In the genomic region with DNA sequence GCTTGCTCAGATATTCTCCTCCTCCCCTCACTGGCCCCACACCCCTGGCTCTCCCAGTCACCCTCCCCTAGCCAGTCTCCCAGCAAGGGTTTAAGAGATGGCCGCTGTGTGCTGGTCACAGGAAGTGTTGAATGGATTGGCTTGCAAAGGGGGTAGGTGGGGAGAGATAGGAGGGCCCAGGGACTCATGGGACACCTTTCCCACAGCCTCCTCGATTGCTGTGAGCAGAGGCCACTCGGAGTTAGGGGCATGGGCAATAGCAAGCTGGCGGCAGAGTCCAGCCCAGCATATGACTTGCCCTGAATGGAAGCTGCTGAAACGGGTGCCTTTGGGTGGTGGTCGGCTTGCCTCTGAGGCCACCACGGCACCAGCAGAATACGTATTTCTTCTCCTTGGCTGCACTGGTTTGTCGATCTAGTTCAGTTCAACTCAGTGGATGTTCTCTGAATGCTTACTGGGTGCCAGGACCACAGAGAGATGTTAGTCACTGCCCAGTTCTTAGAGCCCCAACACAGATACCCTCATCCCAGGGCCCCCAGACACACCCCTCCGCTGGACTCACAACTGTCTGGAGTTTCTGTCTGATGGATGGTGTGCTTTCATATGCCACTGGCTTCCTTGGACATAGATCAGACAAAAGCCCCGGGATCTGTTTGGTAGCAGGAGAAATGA, we compare ENCODE assay signal across 1 cellular context.
TF ChIP-seq lines count a peak whose summit lies in the region.

No MANE protein-coding gene starts in this region.

TF ChIP-seq in HepG2, 621 proteins besides CTCF, POLR2A, EP300 and RAD21 (continued from another document and continues in another):
- TF ChIP-seq, protein P1, sequence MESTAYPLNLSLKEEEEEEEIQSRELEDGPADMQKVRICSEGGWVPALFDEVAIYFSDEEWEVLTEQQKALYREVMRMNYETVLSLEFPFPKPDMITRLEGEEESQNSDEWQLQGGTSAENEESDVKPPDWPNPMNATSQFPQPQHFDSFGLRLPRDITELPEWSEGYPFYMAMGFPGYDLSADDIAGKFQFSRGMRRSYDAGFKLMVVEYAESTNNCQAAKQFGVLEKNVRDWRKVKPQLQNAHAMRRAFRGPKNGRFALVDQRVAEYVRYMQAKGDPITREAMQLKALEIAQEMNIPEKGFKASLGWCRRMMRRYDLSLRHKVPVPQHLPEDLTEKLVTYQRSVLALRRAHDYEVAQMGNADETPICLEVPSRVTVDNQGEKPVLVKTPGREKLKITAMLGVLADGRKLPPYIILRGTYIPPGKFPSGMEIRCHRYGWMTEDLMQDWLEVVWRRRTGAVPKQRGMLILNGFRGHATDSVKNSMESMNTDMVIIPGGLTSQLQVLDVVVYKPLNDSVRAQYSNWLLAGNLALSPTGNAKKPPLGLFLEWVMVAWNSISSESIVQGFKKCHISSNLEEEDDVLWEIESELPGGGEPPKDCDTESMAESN (CRISPR knock-in tag; conservative IDR thresholded peaks at IDR 0.05) = peak; percentile 44; the same call in 1 of the 2 replicates
- no peak for TF ChIP-seq ZNF251 (CRISPR knock-in tag; IDR thresholded peaks at IDR 0.05)
- TF ChIP-seq RFX3 (CRISPR knock-in tag; IDR thresholded peaks at IDR 0.05) = no peak
- no peak for TF ChIP-seq DNMT3B (CRISPR knock-in tag; conservative IDR thresholded peaks at IDR 0.05)
- TF ChIP-seq ZNF7 (CRISPR knock-in tag; IDR thresholded peaks at IDR 0.05) = peak; percentile 31; the same call in 1 of the 2 replicates
- TF ChIP-seq PRPF4 (IDR thresholded peaks at IDR 0.05; ENCODE audit: low read depth, low read length, poor library complexity, severe bottlenecking) = no peak
- TF ChIP-seq EZH2 (conservative IDR thresholded peaks at IDR 0.05; ENCODE audit: low read depth, low read length) = peak; percentile 57; the same call in 1 of the 2 replicates
- TF ChIP-seq CBX2 (IDR thresholded peaks at IDR 0.05; ENCODE audit: low read depth, low read length) = no peak
- no peak for TF ChIP-seq CBX2 (CRISPR knock-in tag; IDR thresholded peaks at IDR 0.05; ENCODE audit: low read depth)
- no peak for TF ChIP-seq NFKBIZ (CRISPR knock-in tag; IDR thresholded peaks at IDR 0.05)
- TF ChIP-seq, protein P2, sequence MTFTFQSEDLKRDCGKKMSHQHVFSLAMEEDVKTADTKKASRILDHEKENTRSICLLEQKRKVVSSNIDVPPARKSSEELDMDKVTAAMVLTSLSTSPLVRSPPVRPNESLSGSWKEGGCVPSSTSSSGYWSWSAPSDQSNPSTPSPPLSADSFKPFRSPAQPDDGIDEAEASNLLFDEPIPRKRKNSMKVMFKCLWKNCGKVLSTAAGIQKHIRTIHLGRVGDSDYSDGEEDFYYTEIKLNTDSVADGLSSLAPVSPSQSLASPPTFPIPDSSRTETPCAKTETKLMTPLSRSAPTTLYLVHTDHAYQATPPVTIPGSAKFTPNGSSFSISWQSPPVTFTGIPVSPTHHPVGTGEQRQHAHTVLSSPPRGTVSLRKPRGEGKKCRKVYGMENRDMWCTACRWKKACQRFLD (CRISPR knock-in tag; IDR thresholded peaks at IDR 0.05; ENCODE audit: borderline replicate concordance) = 0 out of 2 replicates have a peak, but pooled peaks have one; percentile 33
- no peak for TF ChIP-seq DMAP1 (CRISPR knock-in tag; IDR thresholded peaks at IDR 0.05)
- no peak for TF ChIP-seq FOXC1 (CRISPR knock-in tag; IDR thresholded peaks at IDR 0.05; ENCODE audit: borderline replicate concordance)
- TF ChIP-seq CCDC6 (CRISPR knock-in tag; IDR thresholded peaks at IDR 0.05) = no peak
- TF ChIP-seq, protein P3, sequence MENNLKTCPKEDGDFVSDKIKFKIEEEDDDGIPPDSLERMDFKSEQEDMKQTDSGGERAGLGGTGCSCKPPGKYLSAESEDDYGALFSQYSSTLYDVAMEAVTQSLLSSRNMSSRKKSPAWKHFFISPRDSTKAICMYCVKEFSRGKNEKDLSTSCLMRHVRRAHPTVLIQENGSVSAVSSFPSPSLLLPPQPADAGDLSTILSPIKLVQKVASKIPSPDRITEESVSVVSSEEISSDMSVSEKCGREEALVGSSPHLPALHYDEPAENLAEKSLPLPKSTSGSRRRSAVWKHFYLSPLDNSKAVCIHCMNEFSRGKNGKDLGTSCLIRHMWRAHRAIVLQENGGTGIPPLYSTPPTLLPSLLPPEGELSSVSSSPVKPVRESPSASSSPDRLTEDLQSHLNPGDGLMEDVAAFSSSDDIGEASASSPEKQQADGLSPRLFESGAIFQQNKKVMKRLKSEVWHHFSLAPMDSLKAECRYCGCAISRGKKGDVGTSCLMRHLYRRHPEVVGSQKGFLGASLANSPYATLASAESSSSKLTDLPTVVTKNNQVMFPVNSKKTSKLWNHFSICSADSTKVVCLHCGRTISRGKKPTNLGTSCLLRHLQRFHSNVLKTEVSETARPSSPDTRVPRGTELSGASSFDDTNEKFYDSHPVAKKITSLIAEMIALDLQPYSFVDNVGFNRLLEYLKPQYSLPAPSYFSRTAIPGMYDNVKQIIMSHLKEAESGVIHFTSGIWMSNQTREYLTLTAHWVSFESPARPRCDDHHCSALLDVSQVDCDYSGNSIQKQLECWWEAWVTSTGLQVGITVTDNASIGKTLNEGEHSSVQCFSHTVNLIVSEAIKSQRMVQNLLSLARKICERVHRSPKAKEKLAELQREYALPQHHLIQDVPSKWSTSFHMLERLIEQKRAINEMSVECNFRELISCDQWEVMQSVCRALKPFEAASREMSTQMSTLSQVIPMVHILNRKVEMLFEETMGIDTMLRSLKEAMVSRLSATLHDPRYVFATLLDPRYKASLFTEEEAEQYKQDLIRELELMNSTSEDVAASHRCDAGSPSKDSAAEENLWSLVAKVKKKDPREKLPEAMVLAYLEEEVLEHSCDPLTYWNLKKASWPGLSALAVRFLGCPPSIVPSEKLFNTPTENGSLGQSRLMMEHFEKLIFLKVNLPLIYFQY (CRISPR knock-in tag; IDR thresholded peaks at IDR 0.05; ENCODE audit: borderline replicate concordance) = no peak
- TF ChIP-seq, protein P4, sequence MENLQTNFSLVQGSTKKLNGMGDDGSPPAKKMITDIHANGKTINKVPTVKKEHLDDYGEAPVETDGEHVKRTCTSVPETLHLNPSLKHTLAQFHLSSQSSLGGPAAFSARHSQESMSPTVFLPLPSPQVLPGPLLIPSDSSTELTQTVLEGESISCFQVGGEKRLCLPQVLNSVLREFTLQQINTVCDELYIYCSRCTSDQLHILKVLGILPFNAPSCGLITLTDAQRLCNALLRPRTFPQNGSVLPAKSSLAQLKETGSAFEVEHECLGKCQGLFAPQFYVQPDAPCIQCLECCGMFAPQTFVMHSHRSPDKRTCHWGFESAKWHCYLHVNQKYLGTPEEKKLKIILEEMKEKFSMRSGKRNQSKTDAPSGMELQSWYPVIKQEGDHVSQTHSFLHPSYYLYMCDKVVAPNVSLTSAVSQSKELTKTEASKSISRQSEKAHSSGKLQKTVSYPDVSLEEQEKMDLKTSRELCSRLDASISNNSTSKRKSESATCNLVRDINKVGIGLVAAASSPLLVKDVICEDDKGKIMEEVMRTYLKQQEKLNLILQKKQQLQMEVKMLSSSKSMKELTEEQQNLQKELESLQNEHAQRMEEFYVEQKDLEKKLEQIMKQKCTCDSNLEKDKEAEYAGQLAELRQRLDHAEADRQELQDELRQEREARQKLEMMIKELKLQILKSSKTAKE (CRISPR knock-in tag; IDR thresholded peaks at IDR 0.05; ENCODE audit: borderline replicate concordance) = no peak
- TF ChIP-seq ZNF138 (CRISPR knock-in tag; IDR thresholded peaks at IDR 0.05; ENCODE audit: low read depth) = no peak
- no peak for TF ChIP-seq NFYB (CRISPR knock-in tag; IDR thresholded peaks at IDR 0.05)
- TF ChIP-seq, protein P5, sequence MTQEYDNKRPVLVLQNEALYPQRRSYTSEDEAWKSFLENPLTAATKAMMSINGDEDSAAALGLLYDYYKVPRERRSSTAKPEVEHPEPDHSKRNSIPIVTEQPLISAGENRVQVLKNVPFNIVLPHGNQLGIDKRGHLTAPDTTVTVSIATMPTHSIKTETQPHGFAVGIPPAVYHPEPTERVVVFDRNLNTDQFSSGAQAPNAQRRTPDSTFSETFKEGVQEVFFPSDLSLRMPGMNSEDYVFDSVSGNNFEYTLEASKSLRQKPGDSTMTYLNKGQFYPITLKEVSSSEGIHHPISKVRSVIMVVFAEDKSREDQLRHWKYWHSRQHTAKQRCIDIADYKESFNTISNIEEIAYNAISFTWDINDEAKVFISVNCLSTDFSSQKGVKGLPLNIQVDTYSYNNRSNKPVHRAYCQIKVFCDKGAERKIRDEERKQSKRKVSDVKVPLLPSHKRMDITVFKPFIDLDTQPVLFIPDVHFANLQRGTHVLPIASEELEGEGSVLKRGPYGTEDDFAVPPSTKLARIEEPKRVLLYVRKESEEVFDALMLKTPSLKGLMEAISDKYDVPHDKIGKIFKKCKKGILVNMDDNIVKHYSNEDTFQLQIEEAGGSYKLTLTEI (CRISPR knock-in tag; conservative IDR thresholded peaks at IDR 0.05) = no peak
- TF ChIP-seq ZMYM3 (CRISPR knock-in tag; IDR thresholded peaks at IDR 0.05) = no peak
- TF ChIP-seq CHCHD3 (CRISPR knock-in tag; IDR thresholded peaks at IDR 0.05) = 0 out of 2 replicates have a peak, but pooled peaks have one; percentile 23
- TF ChIP-seq SIX4 (CRISPR knock-in tag; IDR thresholded peaks at IDR 0.05) = no peak
- TF ChIP-seq ZNF546 (CRISPR knock-in tag; conservative IDR thresholded peaks at IDR 0.05) = no peak
- no peak for TF ChIP-seq POLR2AphosphoS2 (IDR thresholded peaks at IDR 0.05; ENCODE audit: low read depth, low read length)
- TF ChIP-seq NCOA2 (CRISPR knock-in tag; IDR thresholded peaks at IDR 0.05) = no peak
- TF ChIP-seq ZNF713 (CRISPR knock-in tag; IDR thresholded peaks at IDR 0.05) = no peak
- TF ChIP-seq RXRB (CRISPR knock-in tag; IDR thresholded peaks at IDR 0.05; ENCODE audit: borderline replicate concordance) = no peak
- TF ChIP-seq HNF4A (CRISPR knock-in tag; IDR thresholded peaks at IDR 0.05) = no peak
- no peak for TF ChIP-seq ZNF878 (CRISPR knock-in tag; IDR thresholded peaks at IDR 0.05)
- no peak for TF ChIP-seq ZNF550 (CRISPR knock-in tag; IDR thresholded peaks at IDR 0.05; ENCODE audit: borderline replicate concordance)
- no peak for TF ChIP-seq ZBTB7B (CRISPR knock-in tag; IDR thresholded peaks at IDR 0.05)
- TF ChIP-seq ARHGAP35 (CRISPR knock-in tag; IDR thresholded peaks at IDR 0.05; ENCODE audit: borderline replicate concordance) = no peak
- TF ChIP-seq, protein P6, sequence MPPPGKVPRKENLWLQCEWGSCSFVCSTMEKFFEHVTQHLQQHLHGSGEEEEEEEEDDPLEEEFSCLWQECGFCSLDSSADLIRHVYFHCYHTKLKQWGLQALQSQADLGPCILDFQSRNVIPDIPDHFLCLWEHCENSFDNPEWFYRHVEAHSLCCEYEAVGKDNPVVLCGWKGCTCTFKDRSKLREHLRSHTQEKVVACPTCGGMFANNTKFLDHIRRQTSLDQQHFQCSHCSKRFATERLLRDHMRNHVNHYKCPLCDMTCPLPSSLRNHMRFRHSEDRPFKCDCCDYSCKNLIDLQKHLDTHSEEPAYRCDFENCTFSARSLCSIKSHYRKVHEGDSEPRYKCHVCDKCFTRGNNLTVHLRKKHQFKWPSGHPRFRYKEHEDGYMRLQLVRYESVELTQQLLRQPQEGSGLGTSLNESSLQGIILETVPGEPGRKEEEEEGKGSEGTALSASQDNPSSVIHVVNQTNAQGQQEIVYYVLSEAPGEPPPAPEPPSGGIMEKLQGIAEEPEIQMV (CRISPR knock-in tag; IDR thresholded peaks at IDR 0.05; ENCODE audit: low read depth) = no peak
- TF ChIP-seq MBNL3 (CRISPR knock-in tag; conservative IDR thresholded peaks at IDR 0.05) = no peak
- 0 out of 2 replicates have a peak, but pooled peaks have one; percentile 50 for TF ChIP-seq SP4 (CRISPR knock-in tag; IDR thresholded peaks at IDR 0.05)
- TF ChIP-seq, protein P7, sequence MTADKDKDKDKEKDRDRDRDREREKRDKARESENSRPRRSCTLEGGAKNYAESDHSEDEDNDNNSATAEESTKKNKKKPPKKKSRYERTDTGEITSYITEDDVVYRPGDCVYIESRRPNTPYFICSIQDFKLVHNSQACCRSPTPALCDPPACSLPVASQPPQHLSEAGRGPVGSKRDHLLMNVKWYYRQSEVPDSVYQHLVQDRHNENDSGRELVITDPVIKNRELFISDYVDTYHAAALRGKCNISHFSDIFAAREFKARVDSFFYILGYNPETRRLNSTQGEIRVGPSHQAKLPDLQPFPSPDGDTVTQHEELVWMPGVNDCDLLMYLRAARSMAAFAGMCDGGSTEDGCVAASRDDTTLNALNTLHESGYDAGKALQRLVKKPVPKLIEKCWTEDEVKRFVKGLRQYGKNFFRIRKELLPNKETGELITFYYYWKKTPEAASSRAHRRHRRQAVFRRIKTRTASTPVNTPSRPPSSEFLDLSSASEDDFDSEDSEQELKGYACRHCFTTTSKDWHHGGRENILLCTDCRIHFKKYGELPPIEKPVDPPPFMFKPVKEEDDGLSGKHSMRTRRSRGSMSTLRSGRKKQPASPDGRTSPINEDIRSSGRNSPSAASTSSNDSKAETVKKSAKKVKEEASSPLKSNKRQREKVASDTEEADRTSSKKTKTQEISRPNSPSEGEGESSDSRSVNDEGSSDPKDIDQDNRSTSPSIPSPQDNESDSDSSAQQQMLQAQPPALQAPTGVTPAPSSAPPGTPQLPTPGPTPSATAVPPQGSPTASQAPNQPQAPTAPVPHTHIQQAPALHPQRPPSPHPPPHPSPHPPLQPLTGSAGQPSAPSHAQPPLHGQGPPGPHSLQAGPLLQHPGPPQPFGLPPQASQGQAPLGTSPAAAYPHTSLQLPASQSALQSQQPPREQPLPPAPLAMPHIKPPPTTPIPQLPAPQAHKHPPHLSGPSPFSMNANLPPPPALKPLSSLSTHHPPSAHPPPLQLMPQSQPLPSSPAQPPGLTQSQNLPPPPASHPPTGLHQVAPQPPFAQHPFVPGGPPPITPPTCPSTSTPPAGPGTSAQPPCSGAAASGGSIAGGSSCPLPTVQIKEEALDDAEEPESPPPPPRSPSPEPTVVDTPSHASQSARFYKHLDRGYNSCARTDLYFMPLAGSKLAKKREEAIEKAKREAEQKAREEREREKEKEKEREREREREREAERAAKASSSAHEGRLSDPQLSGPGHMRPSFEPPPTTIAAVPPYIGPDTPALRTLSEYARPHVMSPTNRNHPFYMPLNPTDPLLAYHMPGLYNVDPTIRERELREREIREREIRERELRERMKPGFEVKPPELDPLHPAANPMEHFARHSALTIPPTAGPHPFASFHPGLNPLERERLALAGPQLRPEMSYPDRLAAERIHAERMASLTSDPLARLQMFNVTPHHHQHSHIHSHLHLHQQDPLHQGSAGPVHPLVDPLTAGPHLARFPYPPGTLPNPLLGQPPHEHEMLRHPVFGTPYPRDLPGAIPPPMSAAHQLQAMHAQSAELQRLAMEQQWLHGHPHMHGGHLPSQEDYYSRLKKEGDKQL (CRISPR knock-in tag; IDR thresholded peaks at IDR 0.05; ENCODE audit: low read depth) = no peak
- no peak for TF ChIP-seq ZFP36L1 (CRISPR knock-in tag; IDR thresholded peaks at IDR 0.05)
- TF ChIP-seq, protein P8, sequence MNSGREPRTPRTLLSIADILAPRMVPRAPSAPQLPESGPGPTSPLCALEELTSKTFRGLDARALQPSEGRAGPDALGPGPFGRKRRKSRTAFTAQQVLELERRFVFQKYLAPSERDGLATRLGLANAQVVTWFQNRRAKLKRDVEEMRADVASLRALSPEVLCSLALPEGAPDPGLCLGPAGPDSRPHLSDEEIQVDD (CRISPR knock-in tag; IDR thresholded peaks at IDR 0.05; ENCODE audit: borderline replicate concordance) = no peak
- TF ChIP-seq NCOA5 (CRISPR knock-in tag; IDR thresholded peaks at IDR 0.05) = no peak
- TF ChIP-seq, protein P9, sequence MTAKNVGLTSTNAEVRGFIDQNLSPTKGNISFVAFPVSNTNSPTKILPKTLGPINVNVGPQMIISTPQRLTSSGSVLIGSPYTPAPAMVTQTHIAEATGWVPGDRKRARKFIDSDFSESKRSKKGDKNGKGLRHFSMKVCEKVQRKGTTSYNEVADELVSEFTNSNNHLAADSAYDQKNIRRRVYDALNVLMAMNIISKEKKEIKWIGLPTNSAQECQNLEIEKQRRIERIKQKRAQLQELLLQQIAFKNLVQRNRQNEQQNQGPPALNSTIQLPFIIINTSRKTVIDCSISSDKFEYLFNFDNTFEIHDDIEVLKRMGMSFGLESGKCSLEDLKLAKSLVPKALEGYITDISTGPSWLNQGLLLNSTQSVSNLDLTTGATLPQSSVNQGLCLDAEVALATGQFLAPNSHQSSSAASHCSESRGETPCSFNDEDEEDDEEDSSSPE (CRISPR knock-in tag; IDR thresholded peaks at IDR 0.05) = no peak
- no peak for TF ChIP-seq HNRNPH1 (optimal IDR thresholded peaks at IDR 0.05; ENCODE audit: low read depth, low read length)
